In the genomic region with DNA sequence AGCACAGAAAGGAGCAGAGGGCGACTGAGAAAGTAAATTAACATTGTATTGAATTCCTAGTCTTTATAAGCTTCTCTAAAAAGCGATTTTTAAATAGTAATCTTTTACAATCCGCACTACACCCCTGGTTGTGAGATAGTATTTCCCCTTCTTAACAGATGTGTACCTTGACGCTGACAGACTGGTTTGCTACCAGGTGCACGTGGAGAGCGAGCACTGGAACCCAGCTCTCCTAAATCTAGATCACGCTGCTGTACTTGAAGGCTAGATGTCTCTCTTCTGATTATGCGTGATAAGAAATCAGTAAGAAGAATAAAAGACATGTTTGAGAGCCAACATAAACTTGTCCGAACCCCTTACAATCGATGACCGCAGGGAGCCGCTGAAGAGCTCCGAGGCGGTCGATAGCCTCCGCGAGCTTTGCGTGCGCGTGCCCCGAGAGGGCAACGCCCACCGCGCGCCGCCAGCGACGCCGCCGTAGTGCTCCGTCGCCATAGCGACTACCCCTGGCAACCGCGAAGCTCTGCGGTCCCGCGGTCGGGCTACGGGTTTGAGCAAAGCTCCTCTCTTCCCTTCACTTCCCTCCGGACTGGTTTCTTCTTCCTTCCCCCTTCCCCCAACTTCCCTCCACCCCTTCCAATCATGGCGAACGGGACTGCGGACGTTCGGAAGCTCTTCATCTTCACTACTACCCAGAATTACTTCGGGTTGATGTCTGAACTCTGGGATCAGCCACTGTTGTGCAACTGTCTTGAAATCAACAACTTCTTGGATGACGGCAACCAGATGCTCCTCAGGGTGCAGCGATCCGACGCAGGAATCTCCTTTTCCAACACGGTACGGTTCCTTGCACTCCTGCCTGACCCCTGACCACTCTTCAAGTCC, we compare ENCODE assay signal across 8 cellular contexts. TPM values are rescaled to one million over a fixed set of nuclear protein-coding genes. Genes with fewer than 3 reads are reported as not detected.
DNase-seq lines count a peak whose midpoint lies in the region; ATAC-seq and FAIRE-seq lines count a peak whose summit lies in the region.

A gene with protein sequence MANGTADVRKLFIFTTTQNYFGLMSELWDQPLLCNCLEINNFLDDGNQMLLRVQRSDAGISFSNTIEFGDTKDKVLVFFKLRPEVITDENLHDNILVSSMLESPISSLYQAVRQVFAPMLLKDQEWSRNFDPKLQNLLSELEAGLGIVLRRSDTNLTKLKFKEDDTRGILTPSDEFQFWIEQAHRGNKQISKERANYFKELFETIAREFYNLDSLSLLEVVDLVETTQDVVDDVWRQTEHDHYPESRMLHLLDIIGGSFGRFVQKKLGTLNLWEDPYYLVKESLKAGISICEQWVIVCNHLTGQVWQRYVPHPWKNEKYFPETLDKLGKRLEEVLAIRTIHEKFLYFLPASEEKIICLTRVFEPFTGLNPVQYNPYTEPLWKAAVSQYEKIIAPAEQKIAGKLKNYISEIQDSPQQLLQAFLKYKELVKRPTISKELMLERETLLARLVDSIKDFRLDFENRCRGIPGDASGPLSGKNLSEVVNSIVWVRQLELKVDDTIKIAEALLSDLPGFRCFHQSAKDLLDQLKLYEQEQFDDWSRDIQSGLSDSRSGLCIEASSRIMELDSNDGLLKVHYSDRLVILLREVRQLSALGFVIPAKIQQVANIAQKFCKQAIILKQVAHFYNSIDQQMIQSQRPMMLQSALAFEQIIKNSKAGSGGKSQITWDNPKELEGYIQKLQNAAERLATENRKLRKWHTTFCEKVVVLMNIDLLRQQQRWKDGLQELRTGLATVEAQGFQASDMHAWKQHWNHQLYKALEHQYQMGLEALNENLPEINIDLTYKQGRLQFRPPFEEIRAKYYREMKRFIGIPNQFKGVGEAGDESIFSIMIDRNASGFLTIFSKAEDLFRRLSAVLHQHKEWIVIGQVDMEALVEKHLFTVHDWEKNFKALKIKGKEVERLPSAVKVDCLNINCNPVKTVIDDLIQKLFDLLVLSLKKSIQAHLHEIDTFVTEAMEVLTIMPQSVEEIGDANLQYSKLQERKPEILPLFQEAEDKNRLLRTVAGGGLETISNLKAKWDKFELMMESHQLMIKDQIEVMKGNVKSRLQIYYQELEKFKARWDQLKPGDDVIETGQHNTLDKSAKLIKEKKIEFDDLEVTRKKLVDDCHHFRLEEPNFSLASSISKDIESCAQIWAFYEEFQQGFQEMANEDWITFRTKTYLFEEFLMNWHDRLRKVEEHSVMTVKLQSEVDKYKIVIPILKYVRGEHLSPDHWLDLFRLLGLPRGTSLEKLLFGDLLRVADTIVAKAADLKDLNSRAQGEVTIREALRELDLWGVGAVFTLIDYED (N-terminal part only) (plus strand): TSS at position 494 of the 885 bp plus-strand sequence. CDS start 149 bp downstream, at position 643.

- H3K27ac Mint-ChIP-seq in natural killer cell treated with Interleukin-12 subunit alpha and Interleukin-12 subunit beta and Interleukin-15 and Interleukin-18, amount 100 ng/mL, for 72 hours: peak within 1 kb of the TSS; percentile 85 to 93

- peak; percentile 100 for ATAC-seq in GM21723 (IDR thresholded peaks at IDR 0.05; ENCODE audit: unreplicated experiment)
- peak; percentile 99 to 100 for ATAC-seq in natural killer cell treated with Interleukin-12 subunit alpha and Interleukin-12 subunit beta and Interleukin-15 and Interleukin-18, amount 100 ng/mL, for 72 hours

- H3K36me3 Mint-ChIP-seq in natural killer cell treated with Interleukin-12 subunit alpha and Interleukin-12 subunit beta and Interleukin-15 and Interleukin-18, amount 100 ng/mL, for 72 hours: no peaks in the 10 kb centered on the region

- no peaks in the 10 kb centered on the region for H3K9me3 Mint-ChIP-seq in natural killer cell treated with Interleukin-12 subunit alpha and Interleukin-12 subunit beta and Interleukin-15 and Interleukin-18, amount 100 ng/mL, for 72 hours

- H3K4me3 ChIP-seq in Jurkat, Clone E6-1 (ENCODE audit: low read length): peak within 1 kb of the TSS; percentile 86

- H3K4me3 Mint-ChIP-seq in natural killer cell treated with Interleukin-12 subunit alpha and Interleukin-12 subunit beta and Interleukin-15 and Interleukin-18, amount 100 ng/mL, for 72 hours: peak within 1 kb of the TSS; percentile 93

- peak; percentile 18 for FAIRE-seq in RCC 7860 (lab: Jason Lieb, UNC)

- H3K4me1 Mint-ChIP-seq in natural killer cell treated with Interleukin-12 subunit alpha and Interleukin-12 subunit beta and Interleukin-15 and Interleukin-18, amount 100 ng/mL, for 72 hours (ENCODE audit: low read depth in 2 of 2): peaks cover 9 to 18% of the 10 kb centered on the region in 2 donors

- DNase-seq in DMS53 treated with DMSO at 0.1 percent for 48 hours (lab: John Stamatoyannopoulos, UW; ENCODE audit: unreplicated experiment) (peak; percentile 95), RCC 7860 (ENCODE audit: low spot score) (peak; percentile 81), activated T-helper 1 cell treated with Interleukin-2 at 50 U/mL for 16 hours (ENCODE audit: low read depth) (peak; percentile 82), fibroblast of peridontal ligament (ENCODE audit: extremely low read depth) (peak; percentile 92)
- peak; percentile 85 for DNase-seq in Jurkat, Clone E6-1 (ENCODE audit: low read depth, low spot score)
- peak; percentile 92 for DNase-seq in natural killer cell treated with Interleukin-12 subunit alpha and Interleukin-12 subunit beta and Interleukin-15 and Interleukin-18, amount 100 ng/mL, for 72 hours (ENCODE audit: low spot score)
- DNase-seq in stimulated activated naive CD4-positive, alpha-beta T cell (lab: John Stamatoyannopoulos, UW): peak; percentile 80 to 90 (median 83)

- peaks cover 7 to 8% of the 10 kb centered on the region in 2 donors for H3K27me3 Mint-ChIP-seq in natural killer cell treated with Interleukin-12 subunit alpha and Interleukin-12 subunit beta and Interleukin-15 and Interleukin-18, amount 100 ng/mL, for 72 hours

RNA-seq across cellular contexts. Expression of the gene that starts here (rescaled TPM):
- 3.4 TPM for polyA plus RNA-seq in Jurkat, Clone E6-1 (2012; ENCODE audit: insufficient read depth, insufficient read length)
- total RNA-seq in natural killer cell treated with Interleukin-12 subunit alpha and Interleukin-12 subunit beta and Interleukin-15 and Interleukin-18, amount 100 ng/mL, for 72 hours: 1 to 10 TPM; 1.7 to 3.7 TPM

Comparison
In these comparisons a context has a peak if more than half of its experiments do, and no peak if none do; other contexts are left out.
1. Peak in every context shown above with its lines: DNase-seq, ATAC-seq and H3K4me3 ChIP-seq.